Comparison of ENCODE assay signal across 19 cellular contexts in genomic region chr17:21249911-21250703, GRCh38. TPM values are rescaled to one million over a fixed set of nuclear protein-coding genes. Genes with fewer than 3 reads are reported as not detected.
DNase-seq lines count a peak whose midpoint lies in the region; FAIRE-seq and TF ChIP-seq lines count a peak whose summit lies in the region.
"Had no signal": no experiment of that assay in that cellular context is flagged by ENCODE, and none has a peak within 500 bp of the region (broad histone marks: within the 10 kb centered on the region; RNA-seq: fewer than 3 reads in every experiment).

No MANE protein-coding gene starts in this region.

- H4K20me1 ChIP-seq in PC-9 (ENCODE audit: insufficient read depth): no peaks in the 10 kb centered on the region

- no peaks in the 10 kb centered on the region for H3K36me3 ChIP-seq in CD4-positive, alpha-beta memory T cell (ENCODE audit: insufficient read depth, low read length)
- H3K36me3 ChIP-seq in neutrophil: peaks cover 30% of the 10 kb centered on the region
- no peaks in the 10 kb centered on the region for H3K36me3 ChIP-seq in PC-9 (ENCODE audit: low read depth)
- H3K36me3 ChIP-seq: Peyer's patch had no signal

- no peaks in the 10 kb centered on the region for H3K27me3 ChIP-seq in CD4-positive, alpha-beta memory T cell (ENCODE audit: insufficient read depth, low read length)
- H3K27me3 ChIP-seq in neutrophil: no peaks in the 10 kb centered on the region
- H3K27me3 ChIP-seq in PC-9 (ENCODE audit: insufficient read depth, low read depth): 0 out of 2 replicates have a peak, but pooled peaks cover 4% of the 10 kb centered on the region
- H3K27me3 ChIP-seq: Peyer's patch had no signal

- POLR2A ChIA-PET in CD4-positive, alpha-beta memory T cell (lab: Charles Lee; ENCODE audit: partially characterized antibody): interaction anchor here (1.0 to 4.2 kb wide), 3 partner anchors 25 to 207 kb away, joined by 3 to 48 read pairs (median 10); no protein-coding TSS in a partner anchor
- POLR2A ChIA-PET in PC-9 (lab: Charles Lee; ENCODE audit: unreplicated experiment): interaction anchor here (0.6 kb wide), 1 partner anchor 54 kb away, joined by 3 read pairs; no protein-coding TSS in a partner anchor

- H3K4me2 ChIP-seq in PC-9: no peak overlapping the region

- peaks cover 27% of the 10 kb centered on the region for H3K4me1 ChIP-seq in CD4-positive, alpha-beta memory T cell (ENCODE audit: insufficient read depth, low read length)
- peaks cover 43 to 47% of the 10 kb centered on the region in 2 experiments for H3K4me1 ChIP-seq in neutrophil (ENCODE audit: control insufficient read depth in 1 of 2, insufficient read depth in 1 of 2, low read depth in 1 of 2, low read length in 1 of 2)
- peaks cover 12% of the 10 kb centered on the region for H3K4me1 ChIP-seq in PC-9 (replicated peaks; ENCODE audit: insufficient read depth)

- H3K27ac Mint-ChIP-seq in CD4-positive, alpha-beta memory T cell: peak overlapping the region; percentile 3 to 72 (median 41)
- no peak overlapping the region for H3K27ac Mint-ChIP-seq in mesothelial cell of epicardium
- H3K27ac Mint-ChIP-seq: activated naive CD8-positive, alpha-beta T cell treated with anti-CD3 and anti-CD28 coated beads, Interleukin-2, amount 10 ng/mL, durations not matched to agents 7 days and 5 days had no signal

- H3K4me3 ChIP-seq in CD4-positive, alpha-beta memory T cell (ENCODE audit: low read length in 2 of 2): no peak overlapping the region
- H3K4me3 ChIP-seq in neutrophil (ENCODE audit: low read depth in 1 of 2, low read length in 1 of 2): peak overlapping the region in 1 of 2 experiments; percentile 75
- no peak overlapping the region for H3K4me3 ChIP-seq in PC-9
- H3K4me3 ChIP-seq: Peyer's patch had no signal

- H3K4me3 Mint-ChIP-seq in CD4-positive, alpha-beta memory T cell: peak overlapping the region in 3 of 8 donors; percentile 11 to 47 (median 40)
- no peak overlapping the region for H3K4me3 Mint-ChIP-seq in mesothelial cell of epicardium
- H3K4me3 Mint-ChIP-seq: activated naive CD8-positive, alpha-beta T cell treated with anti-CD3 and anti-CD28 coated beads, Interleukin-2, amount 10 ng/mL, durations not matched to agents 7 days and 5 days had no signal

- intact Hi-C loops in CD4-positive, alpha-beta memory T cell (cut with micrococcal nuclease): no loop called here
- intact Hi-C loops in PC-9 (cut with micrococcal nuclease; ENCODE audit: unreplicated experiment): loop anchor here (5.0 kb wide), 1 partner anchor 37 kb away; no protein-coding TSS in a partner anchor

- H3K9me3 ChIP-seq in CD4-positive, alpha-beta memory T cell (ENCODE audit: control insufficient read depth in 1 of 2, low read length in 2 of 2): no peaks in the 10 kb centered on the region
- H3K9me3 ChIP-seq in neutrophil (no peaks in the 10 kb centered on the region), PC-9 (ENCODE audit: insufficient read depth, low read depth) (no peaks in the 10 kb centered on the region)
- H3K9me3 ChIP-seq: Peyer's patch had no signal

- BruUV-seq in PC-9 (replicated peaks; lab: Mats Ljungman, UMichigan): no TSS peak

- no peaks in the 10 kb centered on the region for H3F3A ChIP-seq in PC-9 (ENCODE audit: insufficient read depth, low read depth)

- no peaks in the 10 kb centered on the region for H3K79me2 ChIP-seq in PC-9 (ENCODE audit: low read depth)

- TF ChIP-seq CTCF in neutrophil (IDR thresholded peaks at IDR 0.05) (no peak), PC-9 (conservative IDR thresholded peaks at IDR 0.05) (no peak), mesothelial cell of epicardium (IDR thresholded peaks at IDR 0.05; ENCODE audit: unreplicated experiment) (no peak)

- H3K9me3 Mint-ChIP-seq in CD4-positive, alpha-beta memory T cell: no peaks in the 10 kb centered on the region
- H3K9me3 Mint-ChIP-seq in mesothelial cell of epicardium: no peaks in the 10 kb centered on the region
- H3K9me3 Mint-ChIP-seq: activated naive CD8-positive, alpha-beta T cell treated with anti-CD3 and anti-CD28 coated beads, Interleukin-2, amount 10 ng/mL, durations not matched to agents 7 days and 5 days had no signal

- CTCF ChIA-PET in CD4-positive, alpha-beta memory T cell (lab: Charles Lee; ENCODE audit: partially characterized antibody): interaction anchor here (1.1 to 5.3 kb wide), 5 partner anchors 10 to 207 kb away, joined by 3 to 25 read pairs (median 5); no protein-coding TSS in a partner anchor
- CTCF ChIA-PET in PC-9 (lab: Charles Lee): no interaction called here

- peaks cover 19 to 54% (median 35%) of the 10 kb centered on the region in 4 donors for H3K4me1 Mint-ChIP-seq in CD4-positive, alpha-beta memory T cell
- peaks cover 4% of the 10 kb centered on the region for H3K4me1 Mint-ChIP-seq in mesothelial cell of epicardium

- FAIRE-seq in HTR-8/SVneo (lab: Jason Lieb, UNC): peak; percentile 63
- FAIRE-seq: keratinocyte had no signal

- H3K27ac ChIP-seq in CD4-positive, alpha-beta memory T cell (ENCODE audit: low read depth, low read length): no peak overlapping the region
- H3K27ac ChIP-seq in neutrophil: peak overlapping the region; percentile 92
- H3K27ac ChIP-seq in PC-9: no peak overlapping the region
- H3K27ac ChIP-seq: epithelial cell of prostate, Peyer's patch had no signal

- no peaks in the 10 kb centered on the region for H3K27me3 Mint-ChIP-seq in CD4-positive, alpha-beta memory T cell
- no peaks in the 10 kb centered on the region for H3K27me3 Mint-ChIP-seq in mesothelial cell of epicardium (ENCODE audit: low read depth)
- H3K27me3 Mint-ChIP-seq: activated naive CD8-positive, alpha-beta T cell treated with anti-CD3 and anti-CD28 coated beads, Interleukin-2, amount 10 ng/mL, durations not matched to agents 7 days and 5 days had no signal

- no peak overlapping the region for H2AFZ ChIP-seq in PC-9

- DNase-seq in CD4-positive, alpha-beta memory T cell: no peak
- DNase-seq in HTR-8/SVneo (ENCODE audit: insufficient read length, low spot score) (no peak), cerebellar cortex (ENCODE audit: low spot score) (peak; percentile 36), PC-9 (no peak), NCI-H446 treated with DMSO at 0.1 percent for 48 hours (lab: John Stamatoyannopoulos, UW) (no peak), mesothelial cell of epicardium (ENCODE audit: low spot score in 2 of 2, unreplicated experiment in 2 of 2) (no peak)
- DNase-seq: activated CD4-positive, alpha-beta T cell treated with anti-CD3 and anti-CD28 coated beads for 1 hour; activated CD8-positive, alpha-beta memory T cell treated with anti-CD3 and anti-CD28 coated beads, Interleukin-2, amount 50 U/mL, for 4 hours; activated naive CD8-positive, alpha-beta T cell treated with anti-CD3 and anti-CD28 coated beads, Interleukin-2, amount 10 ng/mL, durations not matched to agents 7 days and 5 days; GDM1; KG1; NCI-H146; NCI-H526 treated with DMSO at 0.1 percent for 48 hours; Peyer's patch; stimulated activated CD4-positive, alpha-beta T cell treated with anti-CD3 and anti-CD28 coated beads, Interleukin-15, amount 100 ng/mL, for 24 hours; T-helper 1 cell had no signal

- H3K9me2 ChIP-seq in PC-9 (ENCODE audit: insufficient read depth): no peaks in the 10 kb centered on the region

- peaks cover 0 to 3% of the 10 kb centered on the region in 2 donors for H3K36me3 Mint-ChIP-seq in CD4-positive, alpha-beta memory T cell
- H3K36me3 Mint-ChIP-seq in mesothelial cell of epicardium: no peaks in the 10 kb centered on the region
- H3K36me3 Mint-ChIP-seq: activated naive CD8-positive, alpha-beta T cell treated with anti-CD3 and anti-CD28 coated beads, Interleukin-2, amount 10 ng/mL, durations not matched to agents 7 days and 5 days had no signal

RNA-seq across cellular contexts. Expression of gene NATD1, which starts 3.1 kb away (rescaled TPM):
- 10 to 100 TPM; 13.1 to 13.5 TPM for total RNA-seq in CD4-positive, alpha-beta memory T cell
- 1 to 10 TPM in 1 of 2 donors, under 1 TPM in 1; 0.32 to 2.3 TPM for polyA plus RNA-seq in CD4-positive, alpha-beta memory T cell
- total RNA-seq in PC-9 (2021) (5.3 and 5.4 TPM in 2 replicates), mesothelial cell of epicardium (12.3 to 12.7 TPM (median 12.7 TPM) in 3 replicates)

RNA-seq across cellular contexts. Expression of gene MAP2K3, which starts 34.4 kb away (rescaled TPM):
- 10 to 100 TPM; 52.6 to 63.2 TPM for total RNA-seq in CD4-positive, alpha-beta memory T cell
- polyA plus RNA-seq in CD4-positive, alpha-beta memory T cell: 10 to 100 TPM; 48.5 to 88.9 TPM
- total RNA-seq in PC-9 (2021): 89.2 and 98.1 TPM in 2 replicates
- 24.5 to 26.8 TPM (median 26.0 TPM) in 3 replicates for total RNA-seq in mesothelial cell of epicardium

RNA-seq across cellular contexts. Expression of gene TMEM11, which starts 36.1 kb away (rescaled TPM):
- total RNA-seq in CD4-positive, alpha-beta memory T cell: 10 to 100 TPM; 18.6 to 21.7 TPM
- polyA plus RNA-seq in CD4-positive, alpha-beta memory T cell: 10 to 100 TPM; 35.6 to 38.6 TPM
- total RNA-seq in PC-9 (2021) (34.2 and 37.6 TPM in 2 replicates), mesothelial cell of epicardium (19.4 to 21.9 TPM (median 20.6 TPM) in 3 replicates)
